In the genomic region with DNA sequence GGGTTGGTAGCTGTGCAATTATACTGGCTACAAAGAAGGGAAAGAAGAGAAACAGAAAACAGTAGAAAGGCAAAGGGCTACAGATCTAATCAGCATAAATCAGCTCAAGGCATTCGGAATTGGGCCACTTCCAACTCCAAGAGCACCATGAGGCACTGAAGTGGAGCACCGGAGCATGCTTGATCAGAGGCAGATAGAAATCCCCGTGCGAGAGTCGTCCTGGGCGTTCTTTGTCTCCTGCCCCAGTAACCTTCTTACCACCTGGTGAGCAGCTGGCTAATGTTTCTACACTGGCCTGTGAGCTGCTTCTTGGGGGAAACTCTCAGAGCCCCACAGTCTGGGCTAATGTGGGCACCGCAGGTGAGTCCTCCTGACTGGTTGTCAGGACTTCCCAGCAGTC, we compare ENCODE assay signal across 14 cellular contexts. TPM values are rescaled to one million over a fixed set of nuclear protein-coding genes. Genes with fewer than 3 reads are reported as not detected.
DNase-seq lines count a peak whose midpoint lies in the region; ATAC-seq and TF ChIP-seq lines count a peak whose summit lies in the region.
"Had no signal": no experiment of that assay in that cellular context is flagged by ENCODE, and none has a peak within 500 bp of the region (broad histone marks: within the 10 kb centered on the region; RNA-seq: fewer than 3 reads in every experiment).

No MANE protein-coding gene starts in this region.

- TF ChIP-seq POLR2A in testis (IDR thresholded peaks at IDR 0.05) = no peak

- TF ChIP-seq EP300 in Ishikawa (IDR thresholded peaks at IDR 0.05; ENCODE audit: borderline replicate concordance) = peak; percentile 59

- peaks cover 43 to 54% of the 10 kb centered on the region in 2 donors for H3K4me1 ChIP-seq in mucosa of rectum (ENCODE audit: control insufficient read depth in 2 of 2, insufficient read depth in 2 of 2, low read length in 2 of 2)
- H3K4me1 ChIP-seq in testis = peaks cover 62% of the 10 kb centered on the region

- H3K27ac ChIP-seq in mucosa of rectum (ENCODE audit: low read depth in 2 of 2, low read length in 2 of 2) (peak overlapping the region; percentile 3 to 28), testis (peak overlapping the region; percentile 35 to 67)
- H3K27ac ChIP-seq: KMS-11 had no signal

- H3K9me3 ChIP-seq in mucosa of rectum (ENCODE audit: control insufficient read depth in 2 of 2, low read length in 2 of 2) (no peaks in the 10 kb centered on the region), testis (no peaks in the 10 kb centered on the region)

- ATAC-seq in HG03135 (IDR thresholded peaks at IDR 0.05; ENCODE audit: unreplicated experiment) = no peak
- ATAC-seq: T-cell had no signal

- DNase-seq in chondrocyte (ENCODE audit: low spot score) (no peak), testis (no peak), GM10266 (ENCODE audit: extremely low spot score) (no peak), cortex of kidney (lab: John Stamatoyannopoulos, UW) (no peak)
- DNase-seq in activated CD4-positive, alpha-beta T cell treated with anti-CD3 and anti-CD28 coated beads for 1 hour = no peak
- DNase-seq: activated effector memory CD4-positive, alpha-beta T cell treated with Interleukin-2 at 50 U/mL for 16 hours; CD4-positive, CD25-positive, alpha-beta regulatory T cell; mesendoderm; NCI-H2107; T-cell had no signal

- H3K4me3 Mint-ChIP-seq in chondrocyte (ENCODE audit: unreplicated experiment) = no peak overlapping the region
- H3K4me3 Mint-ChIP-seq: CD4-positive, CD25-positive, alpha-beta regulatory T cell; T-cell had no signal

- peak overlapping the region; percentile 58 for H3K27ac Mint-ChIP-seq in chondrocyte (ENCODE audit: unreplicated experiment)
- H3K27ac Mint-ChIP-seq: T-cell had no signal

- intact Hi-C loops in testis (cut with DNase I; ENCODE audit: low total_unique reads) = no loop called here

- H3K4me1 Mint-ChIP-seq in chondrocyte (ENCODE audit: low read depth) = peaks cover 89% of the 10 kb centered on the region

- no peak overlapping the region for H3K4me3 ChIP-seq in mucosa of rectum (ENCODE audit: low read length in 2 of 2)
- no peak overlapping the region for H3K4me3 ChIP-seq in testis

- WGBS in testis, 2 donors = 72 to 88% methylated on average over 6 to 7 of the region's 7 CpGs

- peaks cover 12% of the 10 kb centered on the region for H3K36me3 Mint-ChIP-seq in chondrocyte (ENCODE audit: low read depth)

- TF ChIP-seq CTCF in chondrocyte (IDR thresholded peaks at IDR 0.05) = no peak
- TF ChIP-seq CTCF in testis (IDR thresholded peaks at IDR 0.05) = no peak
- no peak for TF ChIP-seq CTCF in GM10266 (IDR thresholded peaks at IDR 0.05; ENCODE audit: control insufficient read depth, insufficient read depth, low read depth, missing control alignments)

- no peak overlapping the region for H3K9ac ChIP-seq in mucosa of rectum (ENCODE audit: low read depth in 1 of 2, low read length in 2 of 2)
- H3K9ac ChIP-seq: KMS-11 had no signal

- H3K36me3 ChIP-seq in mucosa of rectum (ENCODE audit: control insufficient read depth in 2 of 2, insufficient read depth in 2 of 2, low read length in 2 of 2) (peaks cover 37 to 39% of the 10 kb centered on the region in 2 donors), testis (ENCODE audit: low read depth, missing control alignments) (no peaks in the 10 kb centered on the region)

- no peaks in the 10 kb centered on the region for H3K9me3 Mint-ChIP-seq in chondrocyte (ENCODE audit: low read depth)
- H3K9me3 Mint-ChIP-seq: CD4-positive, CD25-positive, alpha-beta regulatory T cell; T-cell had no signal

- H3K27me3 ChIP-seq in mucosa of rectum (ENCODE audit: control insufficient read depth in 2 of 2, insufficient read depth in 2 of 2, low read length in 2 of 2) (no peaks in the 10 kb centered on the region), testis (no peaks in the 10 kb centered on the region)

- no peak for TF ChIP-seq RAD21 in Ishikawa (IDR thresholded peaks at IDR 0.05; ENCODE audit: low read depth)

- no peaks in the 10 kb centered on the region for H3K27me3 Mint-ChIP-seq in chondrocyte (ENCODE audit: low read depth)
- H3K27me3 Mint-ChIP-seq: CD4-positive, CD25-positive, alpha-beta regulatory T cell; T-cell had no signal

TF ChIP-seq in Ishikawa, 13 proteins besides CTCF, POLR2A, EP300 and RAD21:
- TF ChIP-seq TCF12 (IDR thresholded peaks at IDR 0.05; ENCODE audit: low read depth) (peak; percentile 53; the same call in 1 of the 2 replicates), TEAD4 (IDR thresholded peaks at IDR 0.05) (peak; percentile 56), FOXM1 (IDR thresholded peaks at IDR 0.05; ENCODE audit: borderline replicate concordance, low read depth) (0 out of 2 replicates have a peak, but pooled peaks have one; percentile 24), CEBPB (IDR thresholded peaks at IDR 0.05) (no peak), CREB1 (IDR thresholded peaks at IDR 0.05; ENCODE audit: low read depth) (no peak), NFIC (IDR thresholded peaks at IDR 0.05) (peak; percentile 76)
- TF ChIP-seq, protein P1, sequence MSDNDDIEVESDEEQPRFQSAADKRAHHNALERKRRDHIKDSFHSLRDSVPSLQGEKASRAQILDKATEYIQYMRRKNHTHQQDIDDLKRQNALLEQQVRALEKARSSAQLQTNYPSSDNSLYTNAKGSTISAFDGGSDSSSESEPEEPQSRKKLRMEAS (IDR thresholded peaks at IDR 0.05) = peak; percentile 50

RNA-seq across cellular contexts. Expression of a gene that starts 16.7 kb away (rescaled TPM):
- total RNA-seq in chondrocyte (23.2 to 42.0 TPM (median 25.2 TPM) in 3 replicates), testis (10 to 100 TPM; 31.8 to 67.0 TPM)
- polyA plus RNA-seq in testis (ENCODE audit: insufficient read depth, low read depth, low replicate concordance) = 21.0 TPM
